Comparison of ENCODE assay signal across 16 cellular contexts in the genomic region with DNA sequence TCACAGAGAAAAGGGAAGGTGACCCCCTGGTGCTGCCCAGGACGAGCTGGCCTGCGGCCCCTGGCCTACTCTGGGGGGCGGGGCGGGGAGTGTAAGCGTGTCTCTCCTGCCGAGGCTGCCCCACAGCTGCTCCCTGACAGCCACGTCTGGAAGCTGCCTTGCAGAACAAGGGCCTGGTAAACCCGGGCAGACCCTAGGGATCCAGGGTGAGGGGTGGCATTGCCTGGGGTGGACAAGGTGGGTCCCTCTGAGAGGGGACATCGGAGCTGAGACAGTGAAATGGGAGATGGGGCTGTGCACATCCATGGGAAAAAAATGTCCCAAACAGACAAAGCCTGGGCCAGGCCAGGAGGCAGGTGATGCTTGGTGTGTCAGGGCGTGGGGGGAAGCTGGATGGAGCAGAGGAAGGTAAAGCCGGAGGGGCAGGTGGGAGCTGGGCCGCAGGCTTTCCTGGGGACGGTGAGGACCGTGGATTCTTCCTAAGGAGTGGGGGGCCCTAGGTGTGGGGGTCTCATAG.
DNase-seq lines count a peak whose midpoint lies in the region; ATAC-seq and TF ChIP-seq lines count a peak whose summit lies in the region.
"Had no signal": no experiment of that assay in that cellular context is flagged by ENCODE, and none has a peak within 500 bp of the region (broad histone marks: within the 10 kb centered on the region; RNA-seq: fewer than 3 reads in every experiment).

No MANE protein-coding gene starts in this region.

- no peaks in the 10 kb centered on the region for H3K36me3 Mint-ChIP-seq in activated naive CD4-positive, alpha-beta T cell treated with anti-CD3 and anti-CD28 coated beads, Interleukin-2, amount 50 U/mL, for 24 hours
- no peaks in the 10 kb centered on the region for H3K36me3 Mint-ChIP-seq in activated naive CD4-positive, alpha-beta T cell treated with anti-CD3 and anti-CD28 coated beads for 36 hours (ENCODE audit: low read depth)

- CTCF ChIA-PET in activated naive CD4-positive, alpha-beta T cell treated with anti-CD3 and anti-CD28 coated beads for 36 hours (lab: Charles Lee), result no interaction called here

- H3K4me3 Mint-ChIP-seq in activated naive CD4-positive, alpha-beta T cell treated with anti-CD3 and anti-CD28 coated beads, Interleukin-2, amount 50 U/mL, for 24 hours, result no peak overlapping the region
- no peak overlapping the region for H3K4me3 Mint-ChIP-seq in activated naive CD4-positive, alpha-beta T cell treated with anti-CD3 and anti-CD28 coated beads for 36 hours
- H3K4me3 Mint-ChIP-seq: CD4-positive, alpha-beta T cell had no signal

- WGBS in aorta, 2 donors, result 89 to 92% methylated on average over 14 of the region's 14 CpGs

- no peak overlapping the region for H3K27ac ChIP-seq in RWPE2 (ENCODE audit: poor library complexity, severe bottlenecking)
- H3K27ac ChIP-seq in aorta (ENCODE audit: low read depth in 1 of 2, low read length in 2 of 2), result no peak overlapping the region
- H3K27ac ChIP-seq in WERI-Rb-1, result no peak overlapping the region

- H3K27me3 ChIP-seq in RWPE2 (ENCODE audit: insufficient read depth, poor library complexity, severe bottlenecking), result no peaks in the 10 kb centered on the region
- H3K27me3 ChIP-seq in aorta (ENCODE audit: control insufficient read depth in 1 of 2, insufficient read depth in 2 of 2, low read length in 1 of 2), result no peaks in the 10 kb centered on the region
- H3K27me3 ChIP-seq in WERI-Rb-1 (ENCODE audit: insufficient read depth, low read depth, severe bottlenecking), result peaks cover 94% of the 10 kb centered on the region

- intact Hi-C loops in activated naive CD4-positive, alpha-beta T cell treated with anti-CD3 and anti-CD28 coated beads for 36 hours (cut with micrococcal nuclease), result no loop called here
- intact Hi-C loops in posterior vena cava (cut with DNase I) (no loop called here), aorta (cut with DNase I) (loop anchor here in 1 of 2 donors (10.0 kb wide), 1 partner anchor 558 kb away; a partner anchor contains a TSS)

- H3K27ac Mint-ChIP-seq in activated naive CD4-positive, alpha-beta T cell treated with anti-CD3 and anti-CD28 coated beads, Interleukin-2, amount 50 U/mL, for 24 hours, result peak overlapping the region; percentile 52
- no peak overlapping the region for H3K27ac Mint-ChIP-seq in activated naive CD4-positive, alpha-beta T cell treated with anti-CD3 and anti-CD28 coated beads for 36 hours
- H3K27ac Mint-ChIP-seq: CD4-positive, alpha-beta T cell had no signal

- ATAC-seq in RWPE2 (ENCODE audit: low read depth), result no peak
- no peak for ATAC-seq in aorta (ENCODE audit: low FRiP score)
- ATAC-seq: HCT116 had no signal

- no peak overlapping the region for H3K4me3 ChIP-seq in RWPE2 (ENCODE audit: severe bottlenecking)
- H3K4me3 ChIP-seq in aorta (ENCODE audit: low read length in 2 of 2), result no peak overlapping the region
- no peak overlapping the region for H3K4me3 ChIP-seq in WERI-Rb-1 (ENCODE audit: low read depth, low read length)

- no peak for DNase-seq in activated naive CD4-positive, alpha-beta T cell treated with anti-CD3 and anti-CD28 coated beads for 36 hours
- DNase-seq in RWPE2 (ENCODE audit: low spot score), result peak; percentile 61
- DNase-seq in posterior vena cava (ENCODE audit: low spot score), result peak; percentile 53
- DNase-seq in aorta, result peak; percentile 44 to 62
- no peak for DNase-seq in T1000 (lab: John Stamatoyannopoulos, UW)
- DNase-seq in WERI-Rb-1, result no peak
- DNase-seq: AML-193, Calu3, DMS79 treated with DMSO at 0.1 percent for 48 hours, NCI-H1436, NCI-H2029 treated with DMSO at 0.1 percent for 48 hours, NCI-H510A, NCI-H82 had no signal

- peaks cover 7% of the 10 kb centered on the region for H3K4me1 ChIP-seq in RWPE2 (ENCODE audit: insufficient read depth, poor library complexity, severe bottlenecking)
- no peaks in the 10 kb centered on the region for H3K4me1 ChIP-seq in aorta (ENCODE audit: control insufficient read depth in 1 of 2, insufficient read depth in 2 of 2, low read length in 2 of 2)

- no peaks in the 10 kb centered on the region for H3K9me3 ChIP-seq in RWPE2 (ENCODE audit: severe bottlenecking)
- H3K9me3 ChIP-seq in aorta (ENCODE audit: control insufficient read depth, low read length), result no peaks in the 10 kb centered on the region
- peaks cover 8% of the 10 kb centered on the region for H3K9me3 ChIP-seq in WERI-Rb-1 (ENCODE audit: severe bottlenecking)

- H3K4me1 Mint-ChIP-seq in activated naive CD4-positive, alpha-beta T cell treated with anti-CD3 and anti-CD28 coated beads, Interleukin-2, amount 50 U/mL, for 24 hours, result no peaks in the 10 kb centered on the region
- no peaks in the 10 kb centered on the region for H3K4me1 Mint-ChIP-seq in activated naive CD4-positive, alpha-beta T cell treated with anti-CD3 and anti-CD28 coated beads for 36 hours (ENCODE audit: low read depth)

- TF ChIP-seq CTCF in RWPE2 (IDR thresholded peaks at IDR 0.05; ENCODE audit: poor library complexity, severe bottlenecking), result no peak
- no peak for TF ChIP-seq CTCF in WERI-Rb-1 (IDR thresholded peaks at IDR 0.05; ENCODE audit: low read depth, low read length)

- no peaks in the 10 kb centered on the region for H3K9me3 Mint-ChIP-seq in activated naive CD4-positive, alpha-beta T cell treated with anti-CD3 and anti-CD28 coated beads, Interleukin-2, amount 50 U/mL, for 24 hours
- no peaks in the 10 kb centered on the region for H3K9me3 Mint-ChIP-seq in activated naive CD4-positive, alpha-beta T cell treated with anti-CD3 and anti-CD28 coated beads for 36 hours
- H3K9me3 Mint-ChIP-seq: CD4-positive, alpha-beta T cell had no signal

- no peaks in the 10 kb centered on the region for H3K36me3 ChIP-seq in RWPE2 (ENCODE audit: low read depth)
- no peaks in the 10 kb centered on the region for H3K36me3 ChIP-seq in aorta (ENCODE audit: control insufficient read depth in 1 of 2, insufficient read depth in 2 of 2, low read length in 1 of 2)
- no peaks in the 10 kb centered on the region for H3K36me3 ChIP-seq in WERI-Rb-1

- no peaks in the 10 kb centered on the region for H3K27me3 Mint-ChIP-seq in activated naive CD4-positive, alpha-beta T cell treated with anti-CD3 and anti-CD28 coated beads, Interleukin-2, amount 50 U/mL, for 24 hours
- no peaks in the 10 kb centered on the region for H3K27me3 Mint-ChIP-seq in activated naive CD4-positive, alpha-beta T cell treated with anti-CD3 and anti-CD28 coated beads for 36 hours (ENCODE audit: low read depth)
- H3K27me3 Mint-ChIP-seq: CD4-positive, alpha-beta T cell had no signal

Comparison
In these comparisons a context has a peak if more than half of its experiments do, and no peak if none do; other contexts are left out.
1. DNase-seq: peak in RWPE2 (single experiment), posterior vena cava (single experiment) and aorta (2 of 2); none in activated naive CD4-positive, alpha-beta T cell treated with anti-CD3 and anti-CD28 coated beads for 36 hours (single experiment), T1000 (single experiment) and WERI-Rb-1 (single experiment).